ENCODE assay signal across 1 cellular context in the genomic region with DNA sequence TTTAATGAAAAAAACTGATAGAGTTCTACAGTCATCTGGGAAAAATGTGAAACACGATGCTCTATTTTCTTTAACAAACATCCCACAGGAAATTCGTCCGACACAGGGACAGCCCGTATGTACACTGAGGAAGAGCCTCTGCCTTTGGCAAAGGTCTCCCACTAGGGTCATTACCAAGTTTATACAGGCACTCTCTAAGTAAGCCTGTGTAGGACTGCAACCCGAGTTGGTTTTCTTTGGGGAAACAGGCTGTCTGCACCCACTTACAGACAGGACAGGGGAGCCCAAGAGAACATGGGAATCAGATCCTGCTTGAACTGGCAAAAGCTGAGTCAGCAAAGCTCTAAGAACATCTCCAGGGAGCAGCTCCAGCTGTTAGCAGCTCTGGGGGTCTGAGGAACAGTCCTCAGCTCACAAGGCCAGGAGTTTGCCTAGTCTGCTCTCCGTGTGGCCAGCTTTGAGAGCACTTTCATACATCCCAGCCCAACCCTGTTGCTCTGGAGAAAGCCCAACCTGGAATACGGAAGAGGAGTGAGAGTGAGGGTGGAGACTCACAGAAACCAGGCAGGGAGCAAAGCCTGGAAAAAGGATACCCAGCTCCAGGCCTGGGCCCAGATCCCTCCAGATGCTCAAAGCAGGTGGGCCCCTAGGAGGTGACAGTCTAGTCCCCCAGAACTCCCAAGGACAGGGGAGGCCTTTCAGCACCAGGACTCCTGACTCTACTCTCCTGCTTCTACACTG.
TF ChIP-seq lines count a peak whose summit lies in the region.

No MANE protein-coding gene starts in this region.

TF ChIP-seq in SK-N-SH treated with all-trans-retinoic acid at 6 μM for 48 hours, 23 proteins besides CTCF, POLR2A, EP300 and RAD21 (continued from another document):
- TF ChIP-seq, protein P1, sequence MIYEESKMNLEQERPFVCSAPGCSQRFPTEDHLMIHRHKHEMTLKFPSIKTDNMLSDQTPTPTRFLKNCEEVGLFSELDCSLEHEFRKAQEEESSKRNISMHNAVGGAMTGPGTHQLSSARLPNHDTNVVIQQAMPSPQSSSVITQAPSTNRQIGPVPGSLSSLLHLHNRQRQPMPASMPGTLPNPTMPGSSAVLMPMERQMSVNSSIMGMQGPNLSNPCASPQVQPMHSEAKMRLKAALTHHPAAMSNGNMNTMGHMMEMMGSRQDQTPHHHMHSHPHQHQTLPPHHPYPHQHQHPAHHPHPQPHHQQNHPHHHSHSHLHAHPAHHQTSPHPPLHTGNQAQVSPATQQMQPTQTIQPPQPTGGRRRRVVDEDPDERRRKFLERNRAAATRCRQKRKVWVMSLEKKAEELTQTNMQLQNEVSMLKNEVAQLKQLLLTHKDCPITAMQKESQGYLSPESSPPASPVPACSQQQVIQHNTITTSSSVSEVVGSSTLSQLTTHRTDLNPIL (CRISPR knock-in tag; IDR thresholded peaks at IDR 0.05; ENCODE audit: low read depth), result no peak
- TF ChIP-seq BACH2 (CRISPR knock-in tag; IDR thresholded peaks at IDR 0.05; ENCODE audit: borderline replicate concordance) (no peak), ARNTL (CRISPR knock-in tag; IDR thresholded peaks at IDR 0.05; ENCODE audit: borderline replicate concordance, low read depth) (no peak)
